ENCODE assay signal across 8 cellular contexts in genomic region chr17:7704601-7705268, GRCh38. TPM values are rescaled to one million over a fixed set of nuclear protein-coding genes. Genes with fewer than 3 reads are reported as not detected.
DNase-seq lines count a peak whose midpoint lies in the region; ATAC-seq and TF ChIP-seq lines count a peak whose summit lies in the region.

Gene EFNB3 (plus strand): TSS chr17:7705202. CDS start chr17:7705599, 397 bp downstream.

- H3K27me3 ChIP-seq in brain microvascular endothelial cell (replicated peaks) (peaks cover 25% of the 10 kb centered on the region), kidney epithelial cell (ENCODE audit: control insufficient read depth, insufficient read depth, low read length) (peaks cover 30% of the 10 kb centered on the region), thoracic aorta (replicated peaks; ENCODE audit: insufficient read depth) (peaks cover 8% of the 10 kb centered on the region)

- ATAC-seq in thoracic aorta (ENCODE audit: insufficient number of reproducible peaks, low FRiP score, low read depth) = no peak
- no peak for ATAC-seq in HG02763 (IDR thresholded peaks at IDR 0.05; ENCODE audit: unreplicated experiment)
- ATAC-seq in GM18858 (IDR thresholded peaks at IDR 0.05; ENCODE audit: unreplicated experiment) = no peak

- in situ Hi-C loops in brain microvascular endothelial cell (cut with HindIII; ENCODE audit: low pct_ligation_motif_present, low sequenced_read_pairs) = no loop called here

- H3K27ac ChIP-seq in brain microvascular endothelial cell = no peak within 1 kb of the TSS
- H3K27ac ChIP-seq in thoracic aorta = no peak within 1 kb of the TSS

- TF ChIP-seq CTCF in brain microvascular endothelial cell (IDR thresholded peaks at IDR 0.05; ENCODE audit: low read depth, low read length, missing control alignments) (no peak), kidney epithelial cell (IDR thresholded peaks at IDR 0.05; ENCODE audit: insufficient read depth, low read length, poor library complexity, severe bottlenecking) (no peak), thoracic aorta (IDR thresholded peaks at IDR 0.05) (no peak)

- DNase-seq in DMS53 (lab: John Stamatoyannopoulos, UW) = peak; percentile 79
- DNase-seq in NCI-H146 (lab: John Stamatoyannopoulos, UW) = peak; percentile 63
- DNase-seq in brain microvascular endothelial cell = no peak
- no peak for DNase-seq in kidney epithelial cell (ENCODE audit: low read depth)
- no peak for DNase-seq in thoracic aorta (ENCODE audit: low spot score)
- no peak for DNase-seq in activated CD4-positive, alpha-beta T cell treated with anti-CD3 and anti-CD28 coated beads, Interleukin-2, amount 50 U/mL, for 4 hours

- no peaks in the 10 kb centered on the region for H3K9me3 ChIP-seq in thoracic aorta

- peaks cover 7 to 15% of the 10 kb centered on the region in 2 donors for H3K4me1 ChIP-seq in thoracic aorta (ENCODE audit: control insufficient read depth in 1 of 2, low read depth in 2 of 2)

- H3K36me3 ChIP-seq in brain microvascular endothelial cell (replicated peaks) (no peaks in the 10 kb centered on the region), kidney epithelial cell (ENCODE audit: control insufficient read depth, insufficient read depth, low read length) (peaks cover 2% of the 10 kb centered on the region), thoracic aorta (peaks cover 5% of the 10 kb centered on the region)

- H3K4me3 ChIP-seq in brain microvascular endothelial cell (ENCODE audit: low read depth, low read length) (peak within 1 kb of the TSS; percentile 43), kidney epithelial cell (ENCODE audit: low read depth, low read length) (peak within 1 kb of the TSS; percentile 49), thoracic aorta (peak within 1 kb of the TSS; percentile 52)

RNA-seq across cellular contexts. Expression of gene EFNB3, which starts in this region (rescaled TPM):
- total RNA-seq in kidney epithelial cell (4.7 and 5.5 TPM in 2 replicates), thoracic aorta (not detected)

Comparison
In these comparisons a context has a peak if more than half of its experiments do, and no peak if none do; other contexts are left out.
1. DNase-seq: peak in DMS53 (single experiment) and NCI-H146 (single experiment); none in brain microvascular endothelial cell (single experiment), kidney epithelial cell (single experiment), thoracic aorta (single experiment) and activated CD4-positive, alpha-beta T cell treated with anti-CD3 and anti-CD28 coated beads, Interleukin-2, amount 50 U/mL, for 4 hours (0 of 2).
2. Peak in every context shown above with its lines, with median percentiles within 50 percentile points of each other: H3K4me3 ChIP-seq.